ENCODE assay signal across 23 cellular contexts in the genomic region with DNA sequence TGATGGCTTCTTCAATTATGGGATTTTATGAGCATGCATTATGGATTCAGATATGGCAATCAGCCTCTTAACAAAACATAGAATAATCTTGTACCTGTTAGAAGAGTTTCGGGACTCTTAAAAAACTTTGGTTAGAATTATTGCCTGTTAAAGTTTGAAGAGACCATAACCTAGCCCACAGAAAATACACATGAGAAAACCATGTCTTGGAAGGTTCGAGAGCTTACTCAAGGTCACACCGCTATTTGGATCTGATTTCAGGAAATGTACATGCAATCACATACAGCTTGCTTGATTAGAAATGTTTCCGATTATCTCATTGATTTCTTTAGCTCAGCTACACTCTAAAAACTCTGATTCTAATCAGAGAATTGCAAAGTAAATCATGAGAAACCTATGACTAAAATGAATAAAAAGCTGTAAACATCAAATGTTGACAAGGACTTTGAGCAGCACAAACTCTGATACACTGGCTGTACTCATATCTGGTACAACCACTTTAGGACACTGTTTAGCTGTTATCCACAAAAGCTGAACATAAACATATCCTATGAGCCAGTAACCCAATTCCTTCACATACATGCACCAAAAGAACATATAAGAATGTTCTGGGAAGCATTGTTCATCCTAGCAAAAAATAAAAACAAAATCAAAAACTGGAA. TPM values are rescaled to one million over a fixed set of nuclear protein-coding genes. Genes with fewer than 3 reads are reported as not detected.
DNase-seq lines count a peak whose midpoint lies in the region; ATAC-seq and TF ChIP-seq lines count a peak whose summit lies in the region.
"Had no signal": no experiment of that assay in that cellular context is flagged by ENCODE, and none has a peak within 500 bp of the region (broad histone marks: within the 10 kb centered on the region; RNA-seq: fewer than 3 reads in every experiment).

No MANE protein-coding gene starts in this region.

- H3K27ac ChIP-seq in DOHH2 (ENCODE audit: low read depth, low read length) (peak overlapping the region; percentile 98), KMS-11 (no peak overlapping the region), colonic mucosa (no peak overlapping the region)
- H3K27ac ChIP-seq: GM23248, RWPE1 had no signal

- H3K27me3 Mint-ChIP-seq in T-helper 17 cell (no peaks in the 10 kb centered on the region), type B pancreatic cell (no peaks in the 10 kb centered on the region)
- H3K27me3 Mint-ChIP-seq in natural killer cell treated with Interleukin-12 subunit alpha and Interleukin-12 subunit beta and Interleukin-15 and Interleukin-18, amount 100 ng/mL, for 72 hours = no peaks in the 10 kb centered on the region
- H3K27me3 Mint-ChIP-seq: T-cell had no signal

- H3F3A ChIP-seq in DOHH2 (ENCODE audit: control insufficient read depth, insufficient read depth) = peaks cover 70% of the 10 kb centered on the region

- no peak for ATAC-seq in T-helper 17 cell
- ATAC-seq in natural killer cell treated with Interleukin-12 subunit alpha and Interleukin-12 subunit beta and Interleukin-15 and Interleukin-18, amount 100 ng/mL, for 72 hours = no peak
- no peak for ATAC-seq in GM21515 (IDR thresholded peaks at IDR 0.05; ENCODE audit: unreplicated experiment)
- ATAC-seq: CD8-positive, alpha-beta T cell; K562; T-cell had no signal

- TF ChIP-seq CTCF in DOHH2 (IDR thresholded peaks at IDR 0.05; ENCODE audit: low read depth, low read length, poor library complexity, severe bottlenecking) (no peak), KMS-11 (conservative IDR thresholded peaks at IDR 0.05; ENCODE audit: low read depth, low read length) (no peak), type B pancreatic cell (conservative IDR thresholded peaks at IDR 0.05) (no peak), colonic mucosa (IDR thresholded peaks at IDR 0.05) (no peak)

- H2AFZ ChIP-seq in KMS-11 (ENCODE audit: low read depth) = no peak overlapping the region
- H2AFZ ChIP-seq: GM23248 had no signal

- peak overlapping the region; percentile 39 for H3K27ac Mint-ChIP-seq in T-helper 17 cell
- H3K27ac Mint-ChIP-seq in natural killer cell treated with Interleukin-12 subunit alpha and Interleukin-12 subunit beta and Interleukin-15 and Interleukin-18, amount 100 ng/mL, for 72 hours = peak overlapping the region; percentile 12 to 75
- H3K27ac Mint-ChIP-seq in type B pancreatic cell = no peak overlapping the region
- H3K27ac Mint-ChIP-seq: CD8-positive, alpha-beta T cell had no signal

- H3K4me1 ChIP-seq in DOHH2 (ENCODE audit: control insufficient read depth, low read length) (peaks cover 100% of the 10 kb centered on the region), KMS-11 (ENCODE audit: low read depth, poor library complexity, severe bottlenecking) (peaks cover 28% of the 10 kb centered on the region), colonic mucosa (no peaks in the 10 kb centered on the region)

- H3K36me3 ChIP-seq in DOHH2 (ENCODE audit: control insufficient read depth, low read length) (peaks cover 88% of the 10 kb centered on the region), KMS-11 (ENCODE audit: insufficient read depth) (no peaks in the 10 kb centered on the region), colonic mucosa (no peaks in the 10 kb centered on the region)

- H3K4me3 Mint-ChIP-seq in T-helper 17 cell (no peak overlapping the region), type B pancreatic cell (no peak overlapping the region)
- no peak overlapping the region for H3K4me3 Mint-ChIP-seq in natural killer cell treated with Interleukin-12 subunit alpha and Interleukin-12 subunit beta and Interleukin-15 and Interleukin-18, amount 100 ng/mL, for 72 hours
- H3K4me3 Mint-ChIP-seq: CD8-positive, alpha-beta T cell; T-cell had no signal

- no peaks in the 10 kb centered on the region for H4K20me1 ChIP-seq in DOHH2 (ENCODE audit: control insufficient read depth, insufficient read depth, low read depth, low read length)
- H4K20me1 ChIP-seq in KMS-11 (ENCODE audit: insufficient read depth) = no peaks in the 10 kb centered on the region

- no peaks in the 10 kb centered on the region for H3K9me2 ChIP-seq in DOHH2 (replicated peaks; ENCODE audit: control insufficient read depth, low read length)

- H3K4me2 ChIP-seq in DOHH2 (ENCODE audit: low read length) = peak overlapping the region; percentile 94
- H3K4me2 ChIP-seq in KMS-11 = peak overlapping the region; percentile 53

- H3K9me3 Mint-ChIP-seq in natural killer cell treated with Interleukin-12 subunit alpha and Interleukin-12 subunit beta and Interleukin-15 and Interleukin-18, amount 100 ng/mL, for 72 hours = peaks cover 6% of the 10 kb centered on the region
- H3K9me3 Mint-ChIP-seq in type B pancreatic cell = peaks cover 5% of the 10 kb centered on the region
- H3K9me3 Mint-ChIP-seq: CD8-positive, alpha-beta T cell had no signal

- DNase-seq in T-helper 17 cell (no peak), type B pancreatic cell (ENCODE audit: extremely low spot score, unreplicated experiment) (no peak), colonic mucosa (no peak), LoVo (ENCODE audit: low spot score) (no peak)
- DNase-seq in natural killer cell treated with Interleukin-12 subunit alpha and Interleukin-12 subunit beta and Interleukin-15 and Interleukin-18, amount 100 ng/mL, for 72 hours (ENCODE audit: low spot score) = no peak
- DNase-seq: AML-193; CD8-positive, alpha-beta T cell; DND-41; GF-D8; GM23248; NCI-H1105; NCI-H187; NCI-H2171 treated with DMSO at 0.1 percent for 48 hours; NCI-H510A treated with DMSO at 0.1 percent for 48 hours; OCI-M1; T-cell had no signal

- intact Hi-C loops in colonic mucosa (cut with DNase I) = no loop called here

- H3K4me3 ChIP-seq in DOHH2 (ENCODE audit: low read length) = peak overlapping the region; percentile 73
- H3K4me3 ChIP-seq in KMS-11 (IDR thresholded peaks at IDR 0.05; ENCODE audit: insufficient read depth, low read depth, low read length) = no peak overlapping the region
- no peak overlapping the region for H3K4me3 ChIP-seq in colonic mucosa
- H3K4me3 ChIP-seq: GM23248, K562 had no signal

- H3K4me1 Mint-ChIP-seq in T-helper 17 cell (peaks cover 30% of the 10 kb centered on the region), type B pancreatic cell (ENCODE audit: unreplicated experiment) (peaks cover 6% of the 10 kb centered on the region)
- peaks cover 46 to 52% of the 10 kb centered on the region in 2 donors for H3K4me1 Mint-ChIP-seq in natural killer cell treated with Interleukin-12 subunit alpha and Interleukin-12 subunit beta and Interleukin-15 and Interleukin-18, amount 100 ng/mL, for 72 hours (ENCODE audit: low read depth in 2 of 2)

- no peak overlapping the region for H3K9ac ChIP-seq in KMS-11
- H3K9ac ChIP-seq in colonic mucosa (ENCODE audit: low read depth in 2 of 2, low read length in 2 of 2) = no peak overlapping the region
- H3K9ac ChIP-seq: GM23248 had no signal

- H3K36me3 Mint-ChIP-seq in T-helper 17 cell (ENCODE audit: low read depth) (peaks cover 14% of the 10 kb centered on the region), type B pancreatic cell (peaks cover 44% of the 10 kb centered on the region)
- H3K36me3 Mint-ChIP-seq in natural killer cell treated with Interleukin-12 subunit alpha and Interleukin-12 subunit beta and Interleukin-15 and Interleukin-18, amount 100 ng/mL, for 72 hours = peaks cover 33% of the 10 kb centered on the region

- H3K27me3 ChIP-seq in DOHH2 (ENCODE audit: control insufficient read depth, low read length) = no peaks in the 10 kb centered on the region
- no peaks in the 10 kb centered on the region for H3K27me3 ChIP-seq in KMS-11 (ENCODE audit: insufficient read depth, low read depth)
- H3K27me3 ChIP-seq in colonic mucosa = no peaks in the 10 kb centered on the region

- peaks cover 81% of the 10 kb centered on the region for H3K79me2 ChIP-seq in DOHH2 (ENCODE audit: control insufficient read depth, low read length)
- H3K79me2 ChIP-seq in KMS-11 (ENCODE audit: insufficient read depth, low read depth) = peaks cover 8% of the 10 kb centered on the region; the same call in 1 of the 2 replicates

- peaks cover 10% of the 10 kb centered on the region; the same call in 1 of the 2 replicates for H3K9me3 ChIP-seq in DOHH2 (ENCODE audit: control insufficient read depth, insufficient read depth, low read length)
- H3K9me3 ChIP-seq in T-helper 17 cell (ENCODE audit: control insufficient read depth, low read length, poor library complexity, severe bottlenecking) = no peaks in the 10 kb centered on the region
- no peaks in the 10 kb centered on the region for H3K9me3 ChIP-seq in colonic mucosa

RNA-seq across cellular contexts. Expression of a gene that starts 16.3 kb away (rescaled TPM):
- total RNA-seq in T-helper 17 cell (10 to 100 TPM; 17.3 to 18.4 TPM), type B pancreatic cell (ENCODE audit: low replicate concordance) (36.6 and 50.2 TPM in 2 replicates), colonic mucosa (10 to 100 TPM; 30.5 to 52.8 TPM)
- 10 to 100 TPM; 23.8 to 36.2 TPM for total RNA-seq in natural killer cell treated with Interleukin-12 subunit alpha and Interleukin-12 subunit beta and Interleukin-15 and Interleukin-18, amount 100 ng/mL, for 72 hours

RNA-seq across cellular contexts. Expression of a gene that starts 41.4 kb away (rescaled TPM):
- total RNA-seq in T-helper 17 cell = not detected
- not detected for total RNA-seq in natural killer cell treated with Interleukin-12 subunit alpha and Interleukin-12 subunit beta and Interleukin-15 and Interleukin-18, amount 100 ng/mL, for 72 hours
- total RNA-seq in type B pancreatic cell (ENCODE audit: low replicate concordance) = not detected in 2 replicates
- not detected for total RNA-seq in colonic mucosa
- total RNA-seq: CD8-positive, alpha-beta T cell; GM23248; K562; MCF 10A; SK-MEL-5; T-cell had no signal

RNA-seq across cellular contexts. Expression of a gene that starts 55.8 kb away (rescaled TPM):
- not detected for total RNA-seq in T-helper 17 cell
- not detected for total RNA-seq in natural killer cell treated with Interleukin-12 subunit alpha and Interleukin-12 subunit beta and Interleukin-15 and Interleukin-18, amount 100 ng/mL, for 72 hours
- total RNA-seq in type B pancreatic cell (ENCODE audit: low replicate concordance) = not detected in 2 replicates
- total RNA-seq in colonic mucosa = not detected
- total RNA-seq: CD8-positive, alpha-beta T cell; GM23248; K562; MCF 10A; SK-MEL-5; T-cell had no signal
